16 cellular contexts compared by ENCODE assay signal in the genomic region with DNA sequence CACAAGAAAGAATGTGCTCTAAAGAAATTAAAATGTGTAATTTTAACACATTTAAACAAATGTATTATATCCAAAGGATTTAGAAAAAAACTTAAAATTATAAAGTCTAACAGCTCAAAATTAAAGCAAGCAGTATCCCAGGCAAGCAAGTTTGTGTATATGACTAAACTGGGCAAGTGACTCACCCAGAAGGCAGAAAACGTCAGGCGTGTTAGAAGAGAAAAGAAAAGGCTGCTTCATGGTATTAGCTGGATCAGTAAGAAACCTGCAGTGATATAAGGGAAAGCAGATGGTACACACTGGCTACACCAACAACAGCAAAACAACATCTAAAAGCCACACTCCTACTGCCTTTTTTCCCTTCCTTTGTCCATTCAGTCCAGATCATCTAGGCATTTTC.
A peak's percentile ranks its signal among the peaks of the same experiment; 100 is the strongest.
DNase-seq lines count a peak whose midpoint lies in the region; ATAC-seq, FAIRE-seq and TF ChIP-seq lines count a peak whose summit lies in the region.
"Had no signal": no experiment of that assay in that cellular context is flagged by ENCODE, and none has a peak within 500 bp of the region (broad histone marks: within the 10 kb centered on the region; RNA-seq: fewer than 3 reads in every experiment).

No MANE protein-coding gene starts in this region.

- H3K36me3 Mint-ChIP-seq in mesothelial cell of epicardium: no peaks in the 10 kb centered on the region
- no peaks in the 10 kb centered on the region for H3K36me3 Mint-ChIP-seq in CD8-positive, alpha-beta T cell
- H3K36me3 Mint-ChIP-seq: activated naive CD8-positive, alpha-beta T cell treated with anti-CD3 and anti-CD28 coated beads, Interleukin-2, amount 10 ng/mL, durations not matched to agents 7 days and 5 days had no signal

- no peaks in the 10 kb centered on the region for H3K4me1 ChIP-seq in CD8-positive, alpha-beta T cell (ENCODE audit: insufficient read depth, low read length)
- H3K4me1 ChIP-seq in ascending aorta: no peaks in the 10 kb centered on the region
- H3K4me1 ChIP-seq: parathyroid adenoma, Peyer's patch had no signal

- H3K4me3 Mint-ChIP-seq in mesothelial cell of epicardium: no peak overlapping the region
- H3K4me3 Mint-ChIP-seq in CD8-positive, alpha-beta T cell: no peak overlapping the region
- H3K4me3 Mint-ChIP-seq: activated naive CD8-positive, alpha-beta T cell treated with anti-CD3 and anti-CD28 coated beads, Interleukin-2, amount 10 ng/mL, durations not matched to agents 7 days and 5 days; B cell; dendritic cell treated with granulocyte-macrophage colony-stimulating factor and Interleukin-4, amounts not matched to agents 40 ng/mL and 50 ng/mL, for 4 days had no signal

- intact Hi-C loops in CD8-positive, alpha-beta T cell (cut with DNase I, micrococcal nuclease): no loop called here
- intact Hi-C loops in ascending aorta (cut with DNase I): no loop called here

- no peaks in the 10 kb centered on the region for H3K9me3 ChIP-seq in CD8-positive, alpha-beta T cell (ENCODE audit: low read length)
- no peaks in the 10 kb centered on the region for H3K9me3 ChIP-seq in ascending aorta
- H3K9me3 ChIP-seq: Peyer's patch had no signal

- H3K27me3 ChIP-seq in bronchial epithelial cell (ENCODE audit: control insufficient read depth, insufficient read depth, low read length): no peaks in the 10 kb centered on the region
- no peaks in the 10 kb centered on the region for H3K27me3 ChIP-seq in CD8-positive, alpha-beta T cell (ENCODE audit: insufficient read depth, low read length)
- no peaks in the 10 kb centered on the region for H3K27me3 ChIP-seq in ascending aorta
- H3K27me3 ChIP-seq: Peyer's patch had no signal

- peaks cover 9% of the 10 kb centered on the region for H3K4me1 Mint-ChIP-seq in mesothelial cell of epicardium
- H3K4me1 Mint-ChIP-seq in CD8-positive, alpha-beta T cell (ENCODE audit: low read depth): no peaks in the 10 kb centered on the region
- H3K4me1 Mint-ChIP-seq: activated naive CD8-positive, alpha-beta T cell treated with anti-CD3 and anti-CD28 coated beads, Interleukin-2, amount 10 ng/mL, durations not matched to agents 7 days and 5 days; B cell had no signal

- H3K27ac ChIP-seq in CD8-positive, alpha-beta T cell (ENCODE audit: low read depth, low read length): no peak overlapping the region
- no peak overlapping the region for H3K27ac ChIP-seq in ascending aorta
- H3K27ac ChIP-seq: parathyroid adenoma, Peyer's patch had no signal

- DNase-seq in EH (ENCODE audit: low read depth) (peak; percentile 16), NCI-H446 (lab: John Stamatoyannopoulos, UW) (peak; percentile 66 to 75), bronchial epithelial cell (ENCODE audit: low read depth) (peak; percentile 29), mesothelial cell of epicardium (ENCODE audit: low spot score in 2 of 2, unreplicated experiment in 2 of 2) (no peak), ascending aorta (ENCODE audit: low spot score in 2 of 2) (no peak)
- no peak for DNase-seq in CD8-positive, alpha-beta T cell
- no peak for DNase-seq in activated CD8-positive, alpha-beta memory T cell treated with anti-CD3 and anti-CD28 coated beads, Interleukin-2, amount 50 U/mL, for 48 hours
- DNase-seq: activated CD4-positive, alpha-beta T cell treated with anti-CD3 and anti-CD28 coated beads for 4 hours; activated naive CD8-positive, alpha-beta T cell treated with anti-CD3 and anti-CD28 coated beads, Interleukin-2, amount 10 ng/mL, durations not matched to agents 7 days and 5 days; Peyer's patch; stimulated activated CD4-positive, alpha-beta T cell treated with anti-CD3 and anti-CD28 coated beads, Interleukin-15, amount 100 ng/mL, for 24 hours had no signal

- CTCF ChIA-PET in CD8-positive, alpha-beta T cell (lab: Charles Lee): no interaction called here

- peak overlapping the region; percentile 35 for H3K27ac Mint-ChIP-seq in mesothelial cell of epicardium
- H3K27ac Mint-ChIP-seq in CD8-positive, alpha-beta T cell: no peak overlapping the region
- H3K27ac Mint-ChIP-seq: activated naive CD8-positive, alpha-beta T cell treated with anti-CD3 and anti-CD28 coated beads, Interleukin-2, amount 10 ng/mL, durations not matched to agents 7 days and 5 days; B cell; dendritic cell treated with granulocyte-macrophage colony-stimulating factor and Interleukin-4, amounts not matched to agents 40 ng/mL and 50 ng/mL, for 4 days had no signal

- TF ChIP-seq CTCF in bronchial epithelial cell (IDR thresholded peaks at IDR 0.05; ENCODE audit: insufficient read depth, low read length, severe bottlenecking) (no peak), mesothelial cell of epicardium (IDR thresholded peaks at IDR 0.05; ENCODE audit: unreplicated experiment) (no peak), ascending aorta (IDR thresholded peaks at IDR 0.05) (no peak)
- no peak for TF ChIP-seq CTCF in CD8-positive, alpha-beta T cell (IDR thresholded peaks at IDR 0.05)

- H3K4me3 ChIP-seq in bronchial epithelial cell (ENCODE audit: low read depth, low read length): no peak overlapping the region
- H3K4me3 ChIP-seq in CD8-positive, alpha-beta T cell (ENCODE audit: low read depth, low read length): no peak overlapping the region
- H3K4me3 ChIP-seq in ascending aorta: no peak overlapping the region
- H3K4me3 ChIP-seq: Peyer's patch had no signal

- peaks cover 22% of the 10 kb centered on the region for H3K9me3 Mint-ChIP-seq in mesothelial cell of epicardium
- no peaks in the 10 kb centered on the region for H3K9me3 Mint-ChIP-seq in CD8-positive, alpha-beta T cell
- H3K9me3 Mint-ChIP-seq: activated naive CD8-positive, alpha-beta T cell treated with anti-CD3 and anti-CD28 coated beads, Interleukin-2, amount 10 ng/mL, durations not matched to agents 7 days and 5 days; dendritic cell treated with granulocyte-macrophage colony-stimulating factor and Interleukin-4, amounts not matched to agents 40 ng/mL and 50 ng/mL, for 4 days had no signal

- H3K27me3 Mint-ChIP-seq in mesothelial cell of epicardium (ENCODE audit: low read depth): no peaks in the 10 kb centered on the region
- H3K27me3 Mint-ChIP-seq in CD8-positive, alpha-beta T cell (ENCODE audit: low read depth): no peaks in the 10 kb centered on the region
- H3K27me3 Mint-ChIP-seq: activated naive CD8-positive, alpha-beta T cell treated with anti-CD3 and anti-CD28 coated beads, Interleukin-2, amount 10 ng/mL, durations not matched to agents 7 days and 5 days; B cell; dendritic cell treated with granulocyte-macrophage colony-stimulating factor and Interleukin-4, amounts not matched to agents 40 ng/mL and 50 ng/mL, for 4 days had no signal

- H3K36me3 ChIP-seq in bronchial epithelial cell (ENCODE audit: control insufficient read depth, insufficient read depth, low read length) (no peaks in the 10 kb centered on the region), ascending aorta (no peaks in the 10 kb centered on the region)
- H3K36me3 ChIP-seq in CD8-positive, alpha-beta T cell (ENCODE audit: insufficient read depth, low read length): no peaks in the 10 kb centered on the region
- H3K36me3 ChIP-seq: Peyer's patch had no signal

- POLR2A ChIA-PET in CD8-positive, alpha-beta T cell (lab: Charles Lee): no interaction called here

- FAIRE-seq in bronchial epithelial cell (lab: Jason Lieb, UNC): no peak
- FAIRE-seq: HepG2 had no signal

- ATAC-seq in CD8-positive, alpha-beta T cell: no peak
- ATAC-seq in HG02763 (IDR thresholded peaks at IDR 0.05; ENCODE audit: unreplicated experiment): no peak
- ATAC-seq: HepG2 had no signal

Comparison
In these comparisons a context has a peak if more than half of its experiments do, and no peak if none do; other contexts are left out.
1. DNase-seq: peak in EH (single experiment), NCI-H446 (2 of 2) and bronchial epithelial cell (single experiment); none in mesothelial cell of epicardium (0 of 2), CD8-positive, alpha-beta T cell (0 of 7), ascending aorta (0 of 2) and activated CD8-positive, alpha-beta memory T cell treated with anti-CD3 and anti-CD28 coated beads, Interleukin-2, amount 50 U/mL, for 48 hours (single experiment).